Comparison of ENCODE assay signal across 8 cellular contexts in genomic region chr19:38003427-38004099, GRCh38.
DNase-seq lines count a peak whose midpoint lies in the region; ATAC-seq lines count a peak whose summit lies in the region.

No MANE protein-coding gene starts in this region.

- H3K9me3 Mint-ChIP-seq in CD8-positive, alpha-beta memory T cell: no peaks in the 10 kb centered on the region

- CTCF ChIA-PET in CD8-positive, alpha-beta memory T cell (lab: Charles Lee): no interaction called here

- DNase-seq in stimulated activated CD4-positive, alpha-beta T cell treated with anti-CD3 and anti-CD28 coated beads, Interleukin-1b, Interleukin-23, amount 100 ng/mL, for 48 hours: peak; percentile 37
- no peak for DNase-seq in stimulated activated CD4-positive, alpha-beta T cell treated with anti-CD3 and anti-CD28 coated beads, Interleukin-4, amount 100 ng/mL, for 4 hours
- DNase-seq in NCI-H2227 (lab: John Stamatoyannopoulos, UW; ENCODE audit: unreplicated experiment) (peak; percentile 91), Right ventricle myocardium inferior (ENCODE audit: missing footprints) (peak; percentile 83), pons (ENCODE audit: low spot score) (peak; percentile 73)
- DNase-seq in activated T-helper 9 cell treated with anti-CD3 and anti-CD28 coated beads, Interleukin-2, amount 50 U/mL, for 16 hours (ENCODE audit: low read depth): peak; percentile 2
- DNase-seq in CD8-positive, alpha-beta memory T cell: no peak

- peaks cover 0 to 1% of the 10 kb centered on the region in 2 donors for H3K27me3 Mint-ChIP-seq in CD8-positive, alpha-beta memory T cell

- no peak overlapping the region for H3K4me3 Mint-ChIP-seq in CD8-positive, alpha-beta memory T cell

- intact Hi-C loops in Right ventricle myocardium inferior (cut with DNase I): no loop called here

- H3K36me3 ChIP-seq in CD8-positive, alpha-beta memory T cell (ENCODE audit: insufficient read depth, low read length): no peaks in the 10 kb centered on the region

- H3K36me3 Mint-ChIP-seq in CD8-positive, alpha-beta memory T cell: peaks cover 0 to 3% (median 2%) of the 10 kb centered on the region in 3 donors

- no peaks in the 10 kb centered on the region for H3K27me3 ChIP-seq in CD8-positive, alpha-beta memory T cell (ENCODE audit: insufficient read depth, low read length, poor library complexity, severe bottlenecking)

- peaks cover 13% of the 10 kb centered on the region for H3K4me1 ChIP-seq in CD8-positive, alpha-beta memory T cell (ENCODE audit: insufficient read depth, low read length)

- no peak overlapping the region for H3K4me3 ChIP-seq in CD8-positive, alpha-beta memory T cell (ENCODE audit: low read length)

- peak; percentile 4 for ATAC-seq in Right ventricle myocardium inferior
- ATAC-seq in GM19455 (IDR thresholded peaks at IDR 0.05; ENCODE audit: unreplicated experiment): no peak

- no peak overlapping the region for H3K27ac ChIP-seq in CD8-positive, alpha-beta memory T cell (ENCODE audit: low read depth, low read length)

- no peaks in the 10 kb centered on the region for H3K9me3 ChIP-seq in CD8-positive, alpha-beta memory T cell (ENCODE audit: low read length)

- H3K4me1 Mint-ChIP-seq in CD8-positive, alpha-beta memory T cell: peaks cover 6 to 8% (median 6%) of the 10 kb centered on the region in 3 donors

- no peak overlapping the region for H3K27ac Mint-ChIP-seq in CD8-positive, alpha-beta memory T cell

- POLR2A ChIA-PET in CD8-positive, alpha-beta memory T cell (lab: Charles Lee): interaction anchor here (0.7 kb wide), 1 partner anchor 84 kb away, joined by 3 read pairs; no protein-coding TSS in a partner anchor

Comparison
In these comparisons a context has a peak if more than half of its experiments do, and no peak if none do; other contexts are left out.
1. DNase-seq: peak in stimulated activated CD4-positive, alpha-beta T cell treated with anti-CD3 and anti-CD28 coated beads, Interleukin-1b, Interleukin-23, amount 100 ng/mL, for 48 hours (single experiment), NCI-H2227 (single experiment), activated T-helper 9 cell treated with anti-CD3 and anti-CD28 coated beads, Interleukin-2, amount 50 U/mL, for 16 hours (single experiment), Right ventricle myocardium inferior (single experiment) and pons (single experiment); none in stimulated activated CD4-positive, alpha-beta T cell treated with anti-CD3 and anti-CD28 coated beads, Interleukin-4, amount 100 ng/mL, for 4 hours (0 of 2) and CD8-positive, alpha-beta memory T cell (0 of 5).